ENCODE assay signal across 9 cellular contexts in the genomic region with DNA sequence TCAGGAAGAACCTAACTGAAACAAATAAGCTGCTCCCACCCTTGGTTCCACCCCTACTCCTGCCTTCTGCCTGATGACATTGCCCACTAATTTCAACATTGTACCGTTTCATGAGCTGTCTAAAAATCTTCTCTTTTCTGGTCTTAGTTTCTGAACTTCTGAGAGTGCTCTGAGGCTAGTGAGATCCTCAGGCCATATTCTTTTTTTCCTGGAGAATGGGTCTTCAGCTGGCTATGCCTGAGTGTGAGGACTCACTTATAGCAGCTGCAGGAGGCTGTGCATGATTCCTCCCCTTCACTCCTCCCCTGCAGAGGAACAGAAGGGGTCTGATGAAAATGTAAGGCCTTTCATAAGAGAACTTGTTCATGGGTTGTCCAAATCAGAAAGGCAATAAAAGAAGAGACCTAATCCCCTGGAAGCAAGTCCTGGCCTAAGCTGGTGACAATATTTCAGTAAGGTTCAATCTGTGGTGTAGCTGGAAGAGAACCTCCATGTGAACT. TPM values are rescaled to one million over a fixed set of nuclear protein-coding genes. Genes with fewer than 3 reads are reported as not detected.
"Had no signal": no experiment of that assay in that cellular context is flagged by ENCODE, and none has a peak within 500 bp of the region (broad histone marks: within the 10 kb centered on the region; RNA-seq: fewer than 3 reads in every experiment).

No MANE protein-coding gene starts in this region.

- ATAC-seq: activated CD4-positive, alpha-beta T cell treated with anti-CD3 and anti-CD28 coated beads for 36 hours had no signal

- H3K9ac ChIP-seq: parathyroid adenoma had no signal

- H3K79me2 ChIP-seq: parathyroid adenoma had no signal

- H3K27ac ChIP-seq: parathyroid adenoma had no signal

- DNase-seq: activated CD4-positive, alpha-beta T cell treated with anti-CD3 and anti-CD28 coated beads for 36 hours; activated naive CD8-positive, alpha-beta T cell treated with anti-CD3 and anti-CD28 coated beads for 36 hours; hypothalamus; naive B cell had no signal

- H2AFZ ChIP-seq: parathyroid adenoma had no signal

- H3K4me1 ChIP-seq: parathyroid adenoma had no signal

RNA-seq across cellular contexts. Expression of gene HOXA4, which starts 11.1 kb away (rescaled TPM):
- total RNA-seq: activated naive CD8-positive, alpha-beta T cell treated with anti-CD3 and anti-CD28 coated beads for 36 hours; activated T-helper 1 cell treated with anti-CD3 and anti-CD28 coated beads, Interleukin-12 subunit alpha, Interleukin-12 subunit beta, Interleukin-2, Interleukin-4 antibody, amounts not matched to agents 30 ng/mL and 10 ng/mL and 1 ng/mL, durations not matched to agents 14 hours and 24 hours and 36 hours; temporal lobe had no signal

RNA-seq across cellular contexts. Expression of gene HOXA2, which starts 17.0 kb away (rescaled TPM):
- total RNA-seq: activated CD4-positive, alpha-beta T cell treated with anti-CD3 and anti-CD28 coated beads for 36 hours; activated CD8-positive, alpha-beta memory T cell treated with anti-CD3 and anti-CD28 coated beads for 36 hours; activated naive CD8-positive, alpha-beta T cell treated with anti-CD3 and anti-CD28 coated beads for 36 hours; activated T-helper 1 cell treated with anti-CD3 and anti-CD28 coated beads, Interleukin-12 subunit alpha, Interleukin-12 subunit beta, Interleukin-2, Interleukin-4 antibody, amounts not matched to agents 30 ng/mL and 10 ng/mL and 1 ng/mL, durations not matched to agents 14 hours and 24 hours and 36 hours; T-helper 1 cell treated with Interleukin-12 subunit alpha and Interleukin-12 subunit beta and Interleukin-4 antibody, amounts not matched to agents 30 ng/mL and 1 ng/mL, for 36 hours; temporal lobe had no signal

RNA-seq across cellular contexts. Expression of gene HOXA1, which starts 23.7 kb away (rescaled TPM):
- total RNA-seq: temporal lobe had no signal

RNA-seq across cellular contexts. Expression of gene HOXA5, which starts 24.0 kb away (rescaled TPM):
- total RNA-seq: activated CD4-positive, alpha-beta T cell treated with anti-CD3 and anti-CD28 coated beads for 36 hours; activated CD8-positive, alpha-beta memory T cell treated with anti-CD3 and anti-CD28 coated beads for 36 hours; activated naive CD8-positive, alpha-beta T cell treated with anti-CD3 and anti-CD28 coated beads for 36 hours; activated T-helper 1 cell treated with anti-CD3 and anti-CD28 coated beads, Interleukin-12 subunit alpha, Interleukin-12 subunit beta, Interleukin-2, Interleukin-4 antibody, amounts not matched to agents 30 ng/mL and 10 ng/mL and 1 ng/mL, durations not matched to agents 14 hours and 24 hours and 36 hours; T-helper 1 cell treated with Interleukin-12 subunit alpha and Interleukin-12 subunit beta and Interleukin-4 antibody, amounts not matched to agents 30 ng/mL and 1 ng/mL, for 36 hours; temporal lobe had no signal

RNA-seq across cellular contexts. Expression of gene HOXA6, which starts 28.1 kb away (rescaled TPM):
- total RNA-seq: activated CD4-positive, alpha-beta T cell treated with anti-CD3 and anti-CD28 coated beads for 36 hours; activated CD8-positive, alpha-beta memory T cell treated with anti-CD3 and anti-CD28 coated beads for 36 hours; activated naive CD8-positive, alpha-beta T cell treated with anti-CD3 and anti-CD28 coated beads for 36 hours; activated T-helper 1 cell treated with anti-CD3 and anti-CD28 coated beads, Interleukin-12 subunit alpha, Interleukin-12 subunit beta, Interleukin-2, Interleukin-4 antibody, amounts not matched to agents 30 ng/mL and 10 ng/mL and 1 ng/mL, durations not matched to agents 14 hours and 24 hours and 36 hours; T-helper 1 cell treated with Interleukin-12 subunit alpha and Interleukin-12 subunit beta and Interleukin-4 antibody, amounts not matched to agents 30 ng/mL and 1 ng/mL, for 36 hours; temporal lobe had no signal
